ENCODE assay signal across 19 cellular contexts in the genomic region with DNA sequence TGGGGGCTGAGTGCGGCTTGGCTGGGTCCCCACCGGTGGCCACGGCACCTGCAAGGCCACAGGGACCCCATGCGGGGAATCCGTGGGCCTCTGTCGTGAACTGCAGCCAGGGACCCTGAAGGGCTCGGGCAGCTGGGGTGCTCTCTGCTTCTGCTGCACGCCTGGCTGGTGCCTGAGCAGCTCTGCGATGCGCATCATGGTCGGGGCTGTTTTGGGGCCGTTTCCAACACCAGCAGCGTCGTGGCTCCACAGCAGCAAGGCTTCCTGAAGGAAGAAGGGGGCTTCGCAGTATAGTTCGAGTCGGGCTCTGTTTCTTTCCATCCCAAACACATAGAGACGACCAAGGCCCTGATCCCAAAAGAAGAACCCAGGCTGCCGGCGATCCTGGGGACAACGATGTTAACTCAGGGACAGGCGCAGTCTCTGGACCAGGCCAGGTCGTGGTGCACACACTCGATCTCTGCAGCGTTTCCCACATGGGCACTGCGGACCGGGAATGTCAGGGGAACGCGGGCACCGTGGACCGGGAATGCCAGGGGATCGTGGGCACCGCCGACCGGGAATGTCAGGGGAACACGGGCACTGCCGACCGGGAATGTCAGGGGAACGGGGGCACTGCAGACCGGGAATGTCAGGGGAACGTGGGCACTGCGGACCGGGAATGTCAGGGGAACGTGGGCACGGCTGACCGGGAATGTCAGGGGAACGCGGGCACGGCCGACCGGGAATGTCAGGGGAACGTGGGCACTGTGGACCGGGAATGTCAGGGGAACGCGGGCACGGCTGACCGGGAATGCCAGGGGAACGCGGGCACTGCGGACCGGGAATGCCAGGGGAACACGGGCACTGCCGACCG. TPM values are rescaled to one million over a fixed set of nuclear protein-coding genes. Genes with fewer than 3 reads are reported as not detected.
"Had no signal": no experiment of that assay in that cellular context is flagged by ENCODE, and none has a peak within 500 bp of the region (broad histone marks: within the 10 kb centered on the region; RNA-seq: fewer than 3 reads in every experiment).

No MANE protein-coding gene starts in this region.

- H3K9me3 ChIP-seq: colonic mucosa, left lung, stomach had no signal

- FAIRE-seq: keratinocyte had no signal

- H3K36me3 ChIP-seq: cardiac muscle cell, colonic mucosa, left lung, stomach had no signal

- H3K27ac ChIP-seq: cardiac muscle cell, colonic mucosa, epithelial cell of prostate, foreskin keratinocyte, left lung, stomach, VCaP had no signal

- H3K4me1 ChIP-seq: colonic mucosa, foreskin keratinocyte, left lung, stomach had no signal

- H3K27me3 ChIP-seq: colonic mucosa had no signal

- H3K4me3 ChIP-seq: cardiac muscle cell, colonic mucosa, left lung, stomach had no signal

- DNase-seq: activated CD4-positive, alpha-beta T cell treated with anti-CD3 and anti-CD28 coated beads, Interleukin-2, amount 50 U/mL, for 1 hour; activated CD4-positive, CD25-positive, alpha-beta regulatory T cell treated with anti-CD3 and anti-CD28 coated beads, Interleukin-2, amount 50 U/mL, for 72 hours; colonic mucosa; endodermal cell; foreskin keratinocyte; mesendoderm; nephron progenitor cell; retina; stomach; trophoblast cell had no signal

RNA-seq across cellular contexts. Expression of a gene that starts 36.8 kb away (rescaled TPM):
- total RNA-seq: activated T-helper 1 cell treated with anti-CD3 and anti-CD28 coated beads, Interleukin-12 subunit alpha, Interleukin-12 subunit beta, Interleukin-2, Interleukin-4 antibody, amounts not matched to agents 30 ng/mL and 10 ng/mL and 1 ng/mL, durations not matched to agents 14 hours and 24 hours and 36 hours; cardiac muscle cell; colonic mucosa; endodermal cell; fibroblast of lung; foreskin keratinocyte; left lung; omental fat pad; posterior vena cava had no signal
- polyA plus RNA-seq: cardiac muscle cell, fibroblast of lung, foreskin keratinocyte, keratinocyte, stomach had no signal
